Comparison of ENCODE assay signal across 1 cellular context in the genomic region with DNA sequence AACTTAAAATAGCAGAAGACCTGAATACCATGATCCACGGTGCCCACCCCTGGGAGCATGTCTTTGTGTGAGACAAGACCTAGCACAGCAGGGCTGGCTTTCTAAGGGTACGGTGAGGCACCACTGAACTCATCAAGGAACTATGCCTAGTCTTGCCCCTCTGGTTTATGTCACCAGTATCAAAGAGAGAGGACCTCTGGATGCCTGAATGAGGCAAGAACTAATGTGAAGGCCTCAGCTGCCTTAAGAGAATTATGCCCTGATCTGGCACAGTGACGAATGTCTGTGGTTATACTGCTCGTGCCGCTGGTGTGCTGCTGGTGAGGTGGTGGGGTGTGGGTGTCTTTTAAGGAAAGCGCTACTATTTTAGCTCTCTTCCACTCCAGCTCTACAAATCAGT.
TF ChIP-seq lines count a peak whose summit lies in the region.

No MANE protein-coding gene starts in this region.

TF ChIP-seq in H1, 55 proteins besides CTCF, POLR2A, EP300 and RAD21 (continued from another document):
- TF ChIP-seq E2F6 (IDR thresholded peaks at IDR 0.05) (no peak), TCF12 (IDR thresholded peaks at IDR 0.05; ENCODE audit: low read depth, low read length) (no peak), EGR1 (IDR thresholded peaks at IDR 0.05; ENCODE audit: borderline replicate concordance, low read depth, low read length) (no peak), SIRT6 (IDR thresholded peaks at IDR 0.05; ENCODE audit: low read length) (no peak), ASH2L (IDR thresholded peaks at IDR 0.05; ENCODE audit: low read length) (no peak), MAFK (IDR thresholded peaks at IDR 0.05; ENCODE audit: low read depth, low read length) (no peak), NRF1 (IDR thresholded peaks at IDR 0.05; ENCODE audit: low read depth, low read length) (no peak), POU5F1 (IDR thresholded peaks at IDR 0.05; ENCODE audit: low read depth, low read length) (no peak), EZH2 (IDR thresholded peaks at IDR 0.05; ENCODE audit: low read depth, low read length, severe bottlenecking) (no peak)
- TF ChIP-seq, protein P1, sequence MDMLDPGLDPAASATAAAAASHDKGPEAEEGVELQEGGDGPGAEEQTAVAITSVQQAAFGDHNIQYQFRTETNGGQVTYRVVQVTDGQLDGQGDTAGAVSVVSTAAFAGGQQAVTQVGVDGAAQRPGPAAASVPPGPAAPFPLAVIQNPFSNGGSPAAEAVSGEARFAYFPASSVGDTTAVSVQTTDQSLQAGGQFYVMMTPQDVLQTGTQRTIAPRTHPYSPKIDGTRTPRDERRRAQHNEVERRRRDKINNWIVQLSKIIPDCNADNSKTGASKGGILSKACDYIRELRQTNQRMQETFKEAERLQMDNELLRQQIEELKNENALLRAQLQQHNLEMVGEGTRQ (IDR thresholded peaks at IDR 0.05; ENCODE audit: low read length), result no peak
- TF ChIP-seq, protein P2, sequence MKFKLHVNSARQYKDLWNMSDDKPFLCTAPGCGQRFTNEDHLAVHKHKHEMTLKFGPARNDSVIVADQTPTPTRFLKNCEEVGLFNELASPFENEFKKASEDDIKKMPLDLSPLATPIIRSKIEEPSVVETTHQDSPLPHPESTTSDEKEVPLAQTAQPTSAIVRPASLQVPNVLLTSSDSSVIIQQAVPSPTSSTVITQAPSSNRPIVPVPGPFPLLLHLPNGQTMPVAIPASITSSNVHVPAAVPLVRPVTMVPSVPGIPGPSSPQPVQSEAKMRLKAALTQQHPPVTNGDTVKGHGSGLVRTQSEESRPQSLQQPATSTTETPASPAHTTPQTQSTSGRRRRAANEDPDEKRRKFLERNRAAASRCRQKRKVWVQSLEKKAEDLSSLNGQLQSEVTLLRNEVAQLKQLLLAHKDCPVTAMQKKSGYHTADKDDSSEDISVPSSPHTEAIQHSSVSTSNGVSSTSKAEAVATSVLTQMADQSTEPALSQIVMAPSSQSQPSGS (IDR thresholded peaks at IDR 0.05; ENCODE audit: low read length), result no peak
TF ChIP-seq in H1: peak in this region for 0.
